ENCODE assay signal across 10 cellular contexts in genomic region chr1:179129702-179130473, GRCh38. TPM values are rescaled to one million over a fixed set of nuclear protein-coding genes. Genes with fewer than 3 reads are reported as not detected.
A peak's percentile ranks its signal among the peaks of the same experiment; 100 is the strongest.
DNase-seq lines count a peak whose midpoint lies in the region; ATAC-seq, FAIRE-seq and TF ChIP-seq lines count a peak whose summit lies in the region.
"Had no signal": no experiment of that assay in that cellular context is flagged by ENCODE, and none has a peak within 500 bp of the region (broad histone marks: within the 10 kb centered on the region; RNA-seq: fewer than 3 reads in every experiment).

No MANE protein-coding gene starts in this region.

- H3K4me3 Mint-ChIP-seq in astrocyte (ENCODE audit: unreplicated experiment) = peak overlapping the region; percentile 50

- TF ChIP-seq CTCF in PC-3 (conservative IDR thresholded peaks at IDR 0.05; ENCODE audit: low read depth, low read length) = no peak
- TF ChIP-seq CTCF in astrocyte (IDR thresholded peaks at IDR 0.05; ENCODE audit: insufficient read depth, low read depth, low read length) = no peak
- no peak for TF ChIP-seq CTCF in lower lobe of right lung (IDR thresholded peaks at IDR 0.05)

- peaks cover 13% of the 10 kb centered on the region for H3K36me3 Mint-ChIP-seq in astrocyte (ENCODE audit: low read depth, unreplicated experiment)

- H3K4me2 ChIP-seq in PC-3 (ENCODE audit: low read length) (peak overlapping the region; percentile 69; the same call in 1 of the 2 replicates), astrocyte (ENCODE audit: low read length) (peak overlapping the region; percentile 62)

- DNase-seq in stimulated activated CD4-positive, alpha-beta T cell treated with anti-CD3 and anti-CD28 coated beads, Interleukin-15, amount 100 ng/mL, for 24 hours = peak; percentile 13
- no peak for DNase-seq in stimulated activated CD4-positive, alpha-beta T cell treated with anti-CD3 and anti-CD28 coated beads, Interleukin-2, amount 100 ng/mL, for 48 hours
- DNase-seq in PC-3 (no peak), astrocyte (ENCODE audit: low read depth) (no peak), lower lobe of right lung (no peak), NCI-H2081 treated with DMSO at 0.1 percent for 48 hours (lab: John Stamatoyannopoulos, UW) (no peak), DMS 273 treated with DMSO at 0.1 percent for 48 hours (lab: John Stamatoyannopoulos, UW) (no peak)

- intact Hi-C loops in PC-3 (cut with micrococcal nuclease) = loop anchor here (5.0 kb wide), 1 partner anchor 162 kb away; the partner anchor contains the start of gene SOAT1
- intact Hi-C loops in lower lobe of right lung (cut with DNase I) = no loop called here

- peaks cover 53% of the 10 kb centered on the region for H3K79me2 ChIP-seq in PC-3 (ENCODE audit: low read length)
- H3K79me2 ChIP-seq in astrocyte (ENCODE audit: insufficient read depth, low read length) = peaks cover 86% of the 10 kb centered on the region

- peaks cover 50% of the 10 kb centered on the region for H3K4me1 ChIP-seq in PC-3 (ENCODE audit: insufficient read depth, low read length)
- H3K4me1 ChIP-seq in astrocyte (ENCODE audit: insufficient read depth, low read length) = peaks cover 50% of the 10 kb centered on the region
- H3K4me1 ChIP-seq in lower lobe of right lung = peaks cover 32% of the 10 kb centered on the region

- H3K9me2 ChIP-seq in PC-3 (replicated peaks; ENCODE audit: low read length) = no peaks in the 10 kb centered on the region

- H3K9me3 Mint-ChIP-seq in astrocyte (ENCODE audit: unreplicated experiment) = no peaks in the 10 kb centered on the region

- peaks cover 22% of the 10 kb centered on the region for H3K36me3 ChIP-seq in PC-3 (ENCODE audit: low read depth, low read length)
- H3K36me3 ChIP-seq in astrocyte (ENCODE audit: insufficient read depth, low read length) = peaks cover 43% of the 10 kb centered on the region
- H3K36me3 ChIP-seq in lower lobe of right lung = peaks cover 16% of the 10 kb centered on the region

- ATAC-seq in HG02981 (IDR thresholded peaks at IDR 0.05; ENCODE audit: unreplicated experiment) (peak; percentile 98), PC-3 (no peak), lower lobe of right lung (peak; percentile 81 to 82)

- no peaks in the 10 kb centered on the region for H3F3A ChIP-seq in PC-3 (ENCODE audit: low read length, unreplicated experiment)

- no peak overlapping the region for H3K9ac ChIP-seq in PC-3 (ENCODE audit: low read length)
- peak overlapping the region; percentile 20 for H3K9ac ChIP-seq in astrocyte (ENCODE audit: low read length)

- H4K20me1 ChIP-seq in PC-3 (ENCODE audit: low read length) = peaks cover 3% of the 10 kb centered on the region; the same call in 1 of the 2 replicates
- H4K20me1 ChIP-seq in astrocyte (ENCODE audit: insufficient read depth, low read length) = peaks cover 44% of the 10 kb centered on the region

- H3K9me3 ChIP-seq in PC-3 (ENCODE audit: low read length) (no peaks in the 10 kb centered on the region), astrocyte (ENCODE audit: insufficient read depth, low read depth, low read length) (no peaks in the 10 kb centered on the region), lower lobe of right lung (no peaks in the 10 kb centered on the region)

- no peak overlapping the region; the same call in 1 of the 2 replicates for H3K4me3 ChIP-seq in PC-3 (ENCODE audit: low read length)
- H3K4me3 ChIP-seq in astrocyte (ENCODE audit: insufficient read depth, low read depth, low read length) = peak overlapping the region; percentile 22
- peak overlapping the region; percentile 30 for H3K4me3 ChIP-seq in lower lobe of right lung

- H3K27me3 Mint-ChIP-seq in astrocyte (ENCODE audit: low read depth, unreplicated experiment) = no peaks in the 10 kb centered on the region

- H3K27me3 ChIP-seq in PC-3 (ENCODE audit: low read length) (no peaks in the 10 kb centered on the region), astrocyte (ENCODE audit: insufficient read depth, low read length) (no peaks in the 10 kb centered on the region), lower lobe of right lung (ENCODE audit: low read depth) (no peaks in the 10 kb centered on the region)

- H3K27ac ChIP-seq in PC-3 (ENCODE audit: low read length) (peak overlapping the region; percentile 95), astrocyte (ENCODE audit: low read depth, low read length) (peak overlapping the region; percentile 88), lower lobe of right lung (peak overlapping the region; percentile 74)

- no TSS peak for BruUV-seq in PC-3 (replicated peaks; lab: Mats Ljungman, UMichigan)

- POLR2A ChIA-PET in PC-3 (lab: Charles Lee; ENCODE audit: unreplicated experiment) = interaction anchor here (0.6 kb wide), 1 partner anchor 12 kb away, joined by 3 read pairs; no protein-coding TSS in a partner anchor

- peaks cover 37% of the 10 kb centered on the region for H3K4me1 Mint-ChIP-seq in astrocyte (ENCODE audit: low read depth, unreplicated experiment)

- no peak for FAIRE-seq in astrocyte (lab: Jason Lieb, UNC)
- FAIRE-seq: colon, G401.6 had no signal

- no peak overlapping the region for H3K27ac Mint-ChIP-seq in astrocyte (ENCODE audit: unreplicated experiment)

- CTCF ChIA-PET in PC-3 (lab: Charles Lee) = interaction anchor here (0.6 kb wide), 1 partner anchor 24 kb away, joined by 3 read pairs; no protein-coding TSS in a partner anchor

- H2AFZ ChIP-seq in PC-3 (ENCODE audit: low read length) (no peak overlapping the region), astrocyte (ENCODE audit: low read depth, low read length) (no peak overlapping the region)

RNA-seq across cellular contexts. Expression of gene TOR3A, which starts 48.0 kb away (rescaled TPM):
- 70.8 and 95.5 TPM in 2 replicates for total RNA-seq in PC-3 (2014; rRNA removed)
- total RNA-seq in astrocyte = 14.5 and 16.8 TPM in 2 replicates
- 24.3 TPM for total RNA-seq in lower lobe of right lung
